7 cellular contexts compared by ENCODE assay signal in genomic region chr4:180828455-180829018, GRCh38.
DNase-seq lines count a peak whose midpoint lies in the region; ATAC-seq and TF ChIP-seq lines count a peak whose summit lies in the region.

No MANE protein-coding gene starts in this region.

- peak; percentile 51 for ATAC-seq in SK-N-SH treated with all-trans-retinoic acid at 6 μM for 48 hours
- ATAC-seq in gastroesophageal sphincter: no peak
- ATAC-seq in GM21360 (IDR thresholded peaks at IDR 0.05; ENCODE audit: unreplicated experiment): no peak

- no peak overlapping the region for H3K4me3 ChIP-seq in gastroesophageal sphincter

- H3K27ac ChIP-seq in gastroesophageal sphincter: no peak overlapping the region

- WGBS in gastroesophageal sphincter (ENCODE audit: low coverage in 1 of 2), 2 donors: 4 to 5% methylated on average over 2 of the region's 2 CpGs

- TF ChIP-seq EP300 in gastroesophageal sphincter (IDR thresholded peaks at IDR 0.05): no peak

- no peaks in the 10 kb centered on the region for H3K9me3 ChIP-seq in gastroesophageal sphincter

- TF ChIP-seq CTCF in GM12872 (IDR thresholded peaks at IDR 0.05; ENCODE audit: insufficient read depth, low read depth, low read length) (peak; percentile 54; the same call in 2 of the 3 replicates), gastroesophageal sphincter (IDR thresholded peaks at IDR 0.05) (peak; percentile 31 to 60 (median 42))

- peak; percentile 41 for DNase-seq in NCI-H1436 (lab: John Stamatoyannopoulos, UW)
- DNase-seq in superior temporal gyrus (ENCODE audit: extremely low spot score): peak; percentile 91
- no peak for DNase-seq in activated T-cell treated with anti-CD3 and anti-CD28 coated beads for 4 hours

- H3K36me3 ChIP-seq in gastroesophageal sphincter: no peaks in the 10 kb centered on the region

- H3K4me1 ChIP-seq in gastroesophageal sphincter: peaks cover 0 to 12% (median 0%) of the 10 kb centered on the region in 3 donors

- H3K27me3 ChIP-seq in gastroesophageal sphincter: no peaks in the 10 kb centered on the region

- no peak for TF ChIP-seq POLR2A in gastroesophageal sphincter (IDR thresholded peaks at IDR 0.05)

TF ChIP-seq in SK-N-SH treated with all-trans-retinoic acid at 6 μM for 48 hours, 23 proteins besides CTCF, POLR2A, EP300 and RAD21:
- TF ChIP-seq TSHZ2 (CRISPR knock-in tag; IDR thresholded peaks at IDR 0.05) (no peak), GLIS3 (CRISPR knock-in tag; IDR thresholded peaks at IDR 0.05) (no peak), PPARA (CRISPR knock-in tag; IDR thresholded peaks at IDR 0.05; ENCODE audit: borderline replicate concordance) (no peak), POU6F1 (CRISPR knock-in tag; IDR thresholded peaks at IDR 0.05; ENCODE audit: borderline replicate concordance, low read depth) (no peak), CSDC2 (CRISPR knock-in tag; IDR thresholded peaks at IDR 0.05) (no peak), SNAI2 (CRISPR knock-in tag; IDR thresholded peaks at IDR 0.05) (no peak), ZC3H10 (CRISPR knock-in tag; IDR thresholded peaks at IDR 0.05) (no peak), TCF4 (CRISPR knock-in tag; IDR thresholded peaks at IDR 0.05; ENCODE audit: borderline replicate concordance) (no peak), PATZ1 (CRISPR knock-in tag; IDR thresholded peaks at IDR 0.05; ENCODE audit: borderline replicate concordance) (no peak), ZFP30 (CRISPR knock-in tag; IDR thresholded peaks at IDR 0.05) (no peak), RARB (CRISPR knock-in tag; IDR thresholded peaks at IDR 0.05) (no peak), ZNF8 (CRISPR knock-in tag; IDR thresholded peaks at IDR 0.05) (no peak), CREB5 (CRISPR knock-in tag; IDR thresholded peaks at IDR 0.05; ENCODE audit: low read depth) (no peak), ZNF565 (CRISPR knock-in tag; conservative IDR thresholded peaks at IDR 0.05; ENCODE audit: low read depth) (no peak), ISL1 (CRISPR knock-in tag; IDR thresholded peaks at IDR 0.05) (no peak)
